In genomic region chr18:36942264-36942663, GRCh38 we compare ENCODE assay signal across 9 cellular contexts.
A peak's percentile ranks its signal among the peaks of the same experiment; 100 is the strongest.
DNase-seq lines count a peak whose midpoint lies in the region; ATAC-seq, FAIRE-seq and TF ChIP-seq lines count a peak whose summit lies in the region.
"Had no signal": no experiment of that assay in that cellular context is flagged by ENCODE, and none has a peak within 500 bp of the region (broad histone marks: within the 10 kb centered on the region; RNA-seq: fewer than 3 reads in every experiment).

No MANE protein-coding gene starts in this region.

- no peak overlapping the region for H3K4me3 Mint-ChIP-seq in endothelial cell (ENCODE audit: unreplicated experiment)

- TF ChIP-seq EP300 in suprapubic skin (IDR thresholded peaks at IDR 0.05) = no peak

- H4K20me1 ChIP-seq in HCT116 (ENCODE audit: insufficient read depth) = no peaks in the 10 kb centered on the region
- H4K20me1 ChIP-seq: BLaER1 treated with 17β-estradiol and CSF1 and Interleukin-3, amounts not matched to agents 10 nM and 100 nM had no signal

- H3K79me2 ChIP-seq in HCT116 (ENCODE audit: insufficient read depth, low read length) = no peaks in the 10 kb centered on the region

- intact Hi-C loops in HCT116 (cut with micrococcal nuclease) = loop anchor here (1.0 to 2.0 kb wide), 3 partner anchors 401 to 596 kb away; no protein-coding TSS in a partner anchor

- H3K4me2 ChIP-seq in HCT116 (ENCODE audit: low read length) = no peak overlapping the region
- H3K4me2 ChIP-seq: BLaER1 treated with 17β-estradiol and CSF1 and Interleukin-3, amounts not matched to agents 10 nM and 100 nM had no signal

- no peaks in the 10 kb centered on the region for H3K27me3 Mint-ChIP-seq in endothelial cell (ENCODE audit: unreplicated experiment)

- 57 to 62% (median 59%) methylated on average over 6 of the region's 6 CpGs for WGBS in small intestine, 3 donors
- 72% methylated on average over 6 of the region's 6 CpGs for WGBS in suprapubic skin

- H3K4me1 ChIP-seq in HCT116 (ENCODE audit: control insufficient read depth in 1 of 2, insufficient read depth in 2 of 2, low read length in 2 of 2) (peaks cover 0 to 4% of the 10 kb centered on the region in 2 experiments; a peak in 1 of 4 replicates), small intestine (ENCODE audit: control insufficient read depth in 2 of 2, insufficient read depth in 1 of 2, low read depth in 1 of 2, low read length in 1 of 2) (no peaks in the 10 kb centered on the region), suprapubic skin (no peaks in the 10 kb centered on the region)
- H3K4me1 ChIP-seq: BLaER1 treated with 17β-estradiol and CSF1 and Interleukin-3, amounts not matched to agents 10 nM and 100 nM had no signal

- no peak overlapping the region for H3K27ac Mint-ChIP-seq in endothelial cell (ENCODE audit: unreplicated experiment)

- CTCF ChIA-PET in HCT116 (lab: Charles Lee) = interaction anchor here (0.9 to 2.2 kb wide), 11 partner anchors 10 to 595 kb away, joined by 3 to 7 read pairs (median 4); no protein-coding TSS in a partner anchor

- no peaks in the 10 kb centered on the region for H3K9me3 Mint-ChIP-seq in endothelial cell (ENCODE audit: unreplicated experiment)

- H3K9ac ChIP-seq in HCT116 (ENCODE audit: low read length) = no peak overlapping the region
- H3K9ac ChIP-seq: BLaER1 treated with 17β-estradiol and CSF1 and Interleukin-3, amounts not matched to agents 10 nM and 100 nM had no signal

- peak; percentile 73 for TF ChIP-seq RAD21 in HCT116 (IDR thresholded peaks at IDR 0.05; ENCODE audit: low read depth)

- H3K36me3 ChIP-seq in HCT116 (ENCODE audit: control insufficient read depth in 1 of 2, insufficient read depth in 2 of 2, low read length in 2 of 2) (no peaks in the 10 kb centered on the region), small intestine (ENCODE audit: control insufficient read depth in 2 of 2, insufficient read depth in 2 of 2, low read length in 2 of 2) (no peaks in the 10 kb centered on the region), suprapubic skin (no peaks in the 10 kb centered on the region)
- H3K36me3 ChIP-seq: BLaER1 treated with 17β-estradiol and CSF1 and Interleukin-3, amounts not matched to agents 10 nM and 100 nM had no signal

- POLR2A ChIA-PET in HCT116 (lab: Charles Lee) = no interaction called here

- RAD21 ChIA-PET in HCT116 (lab: Charles Lee; ENCODE audit: low non-redundant PET in 1 of 2, low total read pairs in 2 of 2, uncharacterized antibody in 2 of 2, unreplicated experiment in 2 of 2) = no interaction called here

- H3K27ac ChIP-seq in HCT116 (ENCODE audit: low read depth, low read length) (no peak overlapping the region), small intestine (ENCODE audit: low read depth in 1 of 2, low read length in 1 of 2) (no peak overlapping the region), suprapubic skin (no peak overlapping the region)
- H3K27ac ChIP-seq: BLaER1 treated with 17β-estradiol and CSF1 and Interleukin-3, amounts not matched to agents 10 nM and 100 nM had no signal

- FAIRE-seq in small intestine (lab: Jason Lieb, UNC) = no peak

- no peaks in the 10 kb centered on the region for H3K27me3 ChIP-seq in HCT116 (ENCODE audit: insufficient read depth, low read length)
- H3K27me3 ChIP-seq in small intestine (ENCODE audit: control insufficient read depth in 2 of 2, insufficient read depth in 2 of 2, low read length in 2 of 2) = no peaks in the 10 kb centered on the region
- H3K27me3 ChIP-seq in suprapubic skin = no peaks in the 10 kb centered on the region
- H3K27me3 ChIP-seq: BLaER1 treated with 17β-estradiol and CSF1 and Interleukin-3, amounts not matched to agents 10 nM and 100 nM had no signal

- H2AFZ ChIP-seq in HCT116 (ENCODE audit: low read depth, low read length, poor library complexity, severe bottlenecking) = no peak overlapping the region

- no TSS peak for BruUV-seq in HCT116 (replicated peaks; lab: Mats Ljungman, UMichigan)

- no peaks in the 10 kb centered on the region for H3K36me3 Mint-ChIP-seq in endothelial cell (ENCODE audit: low read depth, unreplicated experiment)

- TF ChIP-seq POLR2A in HCT116 (IDR thresholded peaks at IDR 0.05; ENCODE audit: borderline replicate concordance, extremely low read depth, insufficient read depth, insufficient read length) (no peak), suprapubic skin (IDR thresholded peaks at IDR 0.05) (no peak)

- ATAC-seq in HCT116 = peak; percentile 76

- H3K4me1 Mint-ChIP-seq in endothelial cell (ENCODE audit: unreplicated experiment) = no peaks in the 10 kb centered on the region

- TF ChIP-seq CTCF in HCT116 (IDR thresholded peaks at IDR 0.05 in 2 of 3, conservative IDR thresholded peaks at IDR 0.05 in 1 of 3; ENCODE audit: borderline replicate concordance in 1 of 3, insufficient read depth in 1 of 3, low read depth in 2 of 3, low read length in 2 of 3) = peak; percentile 45 to 90 (median 74); a peak in 5 of 6 replicates
- peak; percentile 76 for TF ChIP-seq CTCF in endothelial cell (IDR thresholded peaks at IDR 0.05; ENCODE audit: unreplicated experiment)
- no peak for TF ChIP-seq CTCF in suprapubic skin (IDR thresholded peaks at IDR 0.05)

- H3K4me3 ChIP-seq in HCT116 (replicated peaks in 1 of 2; ENCODE audit: low read depth in 1 of 2, low read length in 2 of 2) (no peak overlapping the region), small intestine (ENCODE audit: low read depth in 1 of 2, low read length in 2 of 2) (no peak overlapping the region), suprapubic skin (no peak overlapping the region)
- H3K4me3 ChIP-seq: BLaER1 treated with 17β-estradiol and CSF1 and Interleukin-3, amounts not matched to agents 10 nM and 100 nM had no signal

- DNase-seq in NCI-H1417 (lab: John Stamatoyannopoulos, UW) = peak in 2 of 3 experiments; percentile 6 to 44
- no peak for DNase-seq in NCI-H1417 treated with DMSO at 0.1 percent for 48 hours (lab: John Stamatoyannopoulos, UW)
- DNase-seq in HCT116 (ENCODE audit: low read depth, low spot score) = peak; percentile 18
- DNase-seq in NCI-H748 (lab: John Stamatoyannopoulos, UW; ENCODE audit: unreplicated experiment) = peak; percentile 58
- DNase-seq in endothelial cell (ENCODE audit: low spot score) = peak; percentile 20
- DNase-seq in small intestine = peak; percentile 37
- no peak for DNase-seq in stimulated activated CD8-positive, alpha-beta memory T cell treated with anti-CD3 and anti-CD28 coated beads, Interleukin-4, amount 100 ng/mL, for 48 hours
- DNase-seq in suprapubic skin (ENCODE audit: low spot score in 2 of 2) = no peak

- H3K9me3 ChIP-seq in HCT116 (ENCODE audit: control insufficient read depth in 1 of 2, insufficient read depth in 1 of 2, low read depth in 1 of 2, low read length in 2 of 2) (0 out of 4 replicates have a peak, but pooled peaks cover 0 to 3% of the 10 kb centered on the region in 2 experiments), small intestine (ENCODE audit: control insufficient read depth, low read depth) (no peaks in the 10 kb centered on the region), suprapubic skin (no peaks in the 10 kb centered on the region)

- no peaks in the 10 kb centered on the region for H3K9me2 ChIP-seq in HCT116 (ENCODE audit: insufficient read depth)

TF ChIP-seq in HCT116, 20 proteins besides CTCF, POLR2A, EP300 and RAD21:
- no peak for TF ChIP-seq ZNF274 (IDR thresholded peaks at IDR 0.05; ENCODE audit: low read depth, low read length)

Comparison
In these comparisons a context has a peak if more than half of its experiments do, and no peak if none do; other contexts are left out.
1. DNase-seq: peak in NCI-H1417 (2 of 3), HCT116 (single experiment), NCI-H748 (single experiment), endothelial cell (single experiment) and small intestine (single experiment); none in NCI-H1417 treated with DMSO at 0.1 percent for 48 hours (single experiment), stimulated activated CD8-positive, alpha-beta memory T cell treated with anti-CD3 and anti-CD28 coated beads, Interleukin-4, amount 100 ng/mL, for 48 hours (single experiment) and suprapubic skin (0 of 2).
2. CTCF ChIP-seq: peak in HCT116 (3 of 3) and endothelial cell (single experiment); none in suprapubic skin (0 of 2).